Comparison of ENCODE assay signal across 27 cellular contexts in the genomic region with DNA sequence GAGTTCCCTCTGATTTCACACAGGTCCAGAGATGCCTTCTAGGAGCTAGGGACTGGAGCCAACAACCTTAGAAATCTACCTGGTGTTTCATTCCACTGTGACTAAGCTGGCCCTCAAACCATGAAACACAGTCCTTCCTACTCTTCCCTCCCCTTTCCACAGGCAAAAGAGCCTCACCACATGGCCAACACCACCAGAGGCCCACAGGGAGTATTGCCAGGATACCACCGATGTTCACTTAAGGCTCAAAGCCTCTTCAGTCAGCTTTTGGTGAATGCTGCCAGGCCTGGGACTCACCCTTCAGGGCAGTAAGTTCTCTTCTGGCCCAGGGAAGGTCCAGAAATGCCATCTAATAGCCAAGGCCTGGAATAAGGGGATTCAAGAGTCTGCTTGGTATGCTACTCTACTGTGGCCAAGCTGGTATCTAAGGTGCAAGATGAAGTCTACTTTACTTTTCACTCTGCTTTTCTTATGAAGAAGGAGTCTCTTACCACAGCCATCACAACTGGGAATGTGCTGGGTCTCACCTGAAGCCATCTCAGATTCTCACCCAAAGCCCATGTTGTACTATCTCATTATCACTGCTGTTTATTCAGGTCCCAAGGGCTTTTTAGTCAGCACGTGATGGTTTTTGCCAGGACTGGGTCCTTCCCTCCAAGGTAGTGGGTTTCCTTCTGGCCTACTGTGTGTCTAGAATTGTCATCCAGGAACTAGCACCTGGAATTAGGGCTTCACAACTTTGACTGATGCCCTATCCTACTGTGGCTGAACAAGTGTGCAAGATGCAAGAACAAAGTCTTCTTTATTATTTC.
"Had no signal": no experiment of that assay in that cellular context is flagged by ENCODE, and none has a peak within 500 bp of the region (broad histone marks: within the 10 kb centered on the region; RNA-seq: fewer than 3 reads in every experiment).

No MANE protein-coding gene starts in this region.

- H3K4me3 Mint-ChIP-seq: dendritic cell treated with granulocyte-macrophage colony-stimulating factor and Interleukin-4, amounts not matched to agents 40 ng/mL and 50 ng/mL, for 4 days; memory B cell; naive thymus-derived CD4-positive, alpha-beta T cell; nephron; neural progenitor cell; stimulated activated memory B cell treated with anti-CD40 and anti-IgM and Interleukin-4, amounts not matched to agents 10 μg/mL and 1 μg/mL and 100 μg/mL, for 72 hours; type B pancreatic cell had no signal

- H3K27me3 Mint-ChIP-seq: dendritic cell treated with granulocyte-macrophage colony-stimulating factor and Interleukin-4, amounts not matched to agents 40 ng/mL and 50 ng/mL, for 4 days; naive thymus-derived CD4-positive, alpha-beta T cell; type B pancreatic cell had no signal

- H3K9me3 ChIP-seq: colonic mucosa, psoas muscle, sigmoid colon, testis had no signal

- H3K36me3 ChIP-seq: colonic mucosa, esophagus squamous epithelium, neural progenitor cell, sigmoid colon, tibial artery had no signal

- H3K9ac ChIP-seq: neural progenitor cell had no signal

- DNase-seq: colonic mucosa; effector CD8-positive, alpha-beta T cell; erythroblast; esophagus squamous epithelium; hypothalamus; kidney; midbrain; naive thymus-derived CD4-positive, alpha-beta T cell; nucleus accumbens; posterior cingulate gyrus; psoas muscle; right cardiac atrium; sigmoid colon; stimulated activated CD4-positive, alpha-beta T cell treated with anti-CD3 and anti-CD28 coated beads, Interleukin-2, amount 100 ng/mL, for 24 hours; stimulated activated CD4-positive, alpha-beta T cell treated with anti-CD3 and anti-CD28 coated beads, Interleukin-4, amount 100 ng/mL, for 4 hours; stimulated activated naive CD8-positive, alpha-beta T cell treated with anti-CD3 and anti-CD28 coated beads, Interleukin-15, Interleukin-2, amounts not matched to agents 100 U/mL and 50 U/mL, for 24 hours; substantia nigra; testis; tibial artery had no signal

- H3K27me3 ChIP-seq: colonic mucosa, esophagus squamous epithelium, neural progenitor cell, sigmoid colon, testis, tibial artery had no signal

- H3K36me3 Mint-ChIP-seq: memory B cell; naive thymus-derived CD4-positive, alpha-beta T cell; neural progenitor cell; stimulated activated memory B cell treated with anti-CD40 and anti-IgM and Interleukin-4, amounts not matched to agents 10 μg/mL and 1 μg/mL and 100 μg/mL, for 72 hours; type B pancreatic cell had no signal

- H3K27ac ChIP-seq: colonic mucosa, esophagus squamous epithelium, neural progenitor cell, psoas muscle, sigmoid colon, testis, tibial artery had no signal

- H3K4me1 ChIP-seq: colonic mucosa, esophagus squamous epithelium, neural progenitor cell, psoas muscle, sigmoid colon, testis, tibial artery had no signal

- ATAC-seq: left lobe of liver; naive thymus-derived CD4-positive, alpha-beta T cell; psoas muscle; right cardiac atrium; stimulated activated memory B cell treated with anti-CD40 and anti-IgM and Interleukin-4, amounts not matched to agents 10 μg/mL and 1 μg/mL and 100 μg/mL, for 72 hours; stimulated activated naive CD8-positive, alpha-beta T cell treated with anti-CD3 and anti-CD28 coated beads, Interleukin-15, Interleukin-2, amounts not matched to agents 100 U/mL and 50 U/mL, for 24 hours had no signal

- H3K27ac Mint-ChIP-seq: dendritic cell treated with granulocyte-macrophage colony-stimulating factor and Interleukin-4, amounts not matched to agents 40 ng/mL and 50 ng/mL, for 4 days; memory B cell; naive thymus-derived CD4-positive, alpha-beta T cell; nephron; neural progenitor cell; stimulated activated memory B cell treated with anti-CD40 and anti-IgM and Interleukin-4, amounts not matched to agents 10 μg/mL and 1 μg/mL and 100 μg/mL, for 72 hours; type B pancreatic cell had no signal

- H3K4me1 Mint-ChIP-seq: memory B cell; naive thymus-derived CD4-positive, alpha-beta T cell; nephron; neural progenitor cell; stimulated activated memory B cell treated with anti-CD40 and anti-IgM and Interleukin-4, amounts not matched to agents 10 μg/mL and 1 μg/mL and 100 μg/mL, for 72 hours had no signal

- H3K4me3 ChIP-seq: colonic mucosa, esophagus squamous epithelium, lung, neural progenitor cell, psoas muscle, sigmoid colon, testis, tibial artery had no signal

- H2AFZ ChIP-seq: neural progenitor cell had no signal

- H3K4me2 ChIP-seq: neural progenitor cell had no signal
